In the genomic region with DNA sequence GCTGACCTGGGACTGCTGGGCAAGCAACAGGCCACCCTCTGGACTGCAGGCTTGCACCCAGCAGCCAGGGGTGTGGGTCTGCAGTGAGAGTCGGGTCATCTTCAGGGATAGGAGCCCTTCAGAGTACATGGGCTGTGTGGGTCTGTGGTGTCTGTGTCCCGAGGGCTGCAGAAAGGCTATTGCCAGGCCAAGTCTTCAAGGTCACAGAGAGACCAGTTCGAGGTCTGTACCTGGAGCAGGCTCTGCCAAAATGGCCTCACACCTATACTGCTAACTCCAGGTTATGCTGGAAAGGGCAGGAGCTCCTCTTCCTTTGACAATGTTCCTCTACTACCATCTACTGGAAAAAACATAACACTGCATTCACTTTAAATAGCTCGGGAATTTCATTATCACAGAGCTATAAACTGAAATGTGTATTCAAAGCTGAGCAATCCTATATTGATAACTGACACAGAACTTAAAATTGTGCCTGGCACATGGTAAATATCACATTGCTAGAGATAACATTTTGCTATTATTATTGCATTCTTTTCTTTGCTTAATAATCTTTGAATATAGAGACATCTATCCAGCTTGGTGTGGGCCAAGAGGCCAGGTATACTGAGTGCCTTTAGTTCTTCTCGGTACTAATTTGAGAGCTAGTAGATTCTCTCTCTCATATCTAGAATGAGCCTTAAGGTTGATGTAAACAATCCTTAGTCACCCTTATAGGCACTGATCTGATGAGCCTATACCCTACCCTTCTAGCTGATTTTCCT, we compare ENCODE assay signal across 9 cellular contexts. TPM values are rescaled to one million over a fixed set of nuclear protein-coding genes. Genes with fewer than 3 reads are reported as not detected.
DNase-seq lines count a peak whose midpoint lies in the region; ATAC-seq and TF ChIP-seq lines count a peak whose summit lies in the region.
"Had no signal": no experiment of that assay in that cellular context is flagged by ENCODE, and none has a peak within 500 bp of the region (broad histone marks: within the 10 kb centered on the region; RNA-seq: fewer than 3 reads in every experiment).

No MANE protein-coding gene starts in this region.

- no peaks in the 10 kb centered on the region for H3K27me3 ChIP-seq in tibial artery

- H3K9me3 Mint-ChIP-seq in activated naive CD4-positive, alpha-beta T cell treated with anti-CD3 and anti-CD28 coated beads, Interleukin-2, amount 50 U/mL, for 72 hours = no peaks in the 10 kb centered on the region

- intact Hi-C loops in tibial artery (cut with DNase I; ENCODE audit: low total_unique reads) = loop anchor here (10.0 kb wide), 1 partner anchor 408 kb away; no protein-coding TSS in a partner anchor

- no peak overlapping the region for H3K27ac Mint-ChIP-seq in activated naive CD4-positive, alpha-beta T cell treated with anti-CD3 and anti-CD28 coated beads, Interleukin-2, amount 50 U/mL, for 72 hours
- H3K27ac Mint-ChIP-seq: activated naive CD8-positive, alpha-beta T cell had no signal

- H3K4me3 ChIP-seq in astrocyte of the spinal cord (ENCODE audit: low read depth, low read length) = no peak overlapping the region
- no peak overlapping the region for H3K4me3 ChIP-seq in tibial artery

- no peak for DNase-seq in activated naive CD4-positive, alpha-beta T cell treated with anti-CD3 and anti-CD28 coated beads, Interleukin-2, amount 50 U/mL, for 72 hours (ENCODE audit: low spot score in 2 of 2)
- DNase-seq in activated naive CD4-positive, alpha-beta T cell (lab: John Stamatoyannopoulos, UW) = no peak
- DNase-seq in NCI-H2227 treated with DMSO at 0.1 percent for 48 hours (lab: John Stamatoyannopoulos, UW) = peak; percentile 70
- peak; percentile 42 for DNase-seq in astrocyte of the spinal cord (ENCODE audit: low read depth, low spot score)
- peak; percentile 63 for DNase-seq in islet precursor cell
- no peak for DNase-seq in tibial artery
- DNase-seq in T1000 (lab: John Stamatoyannopoulos, UW) = no peak

- no peaks in the 10 kb centered on the region for H3K4me1 ChIP-seq in tibial artery

- no peaks in the 10 kb centered on the region for H3K36me3 Mint-ChIP-seq in activated naive CD4-positive, alpha-beta T cell treated with anti-CD3 and anti-CD28 coated beads, Interleukin-2, amount 50 U/mL, for 72 hours
- H3K36me3 Mint-ChIP-seq: activated naive CD8-positive, alpha-beta T cell had no signal

- H3K27ac ChIP-seq in tibial artery = no peak overlapping the region

- ATAC-seq in activated naive CD4-positive, alpha-beta T cell treated with anti-CD3 and anti-CD28 coated beads, Interleukin-2, amount 50 U/mL, for 72 hours = peak; percentile 41 to 67
- ATAC-seq in HG02973 (IDR thresholded peaks at IDR 0.05; ENCODE audit: unreplicated experiment) = peak; percentile 67

- in situ Hi-C loops in astrocyte of the spinal cord (cut with HindIII; ENCODE audit: low sequenced_read_pairs) = no loop called here

- peak; percentile 75 for TF ChIP-seq CTCF in astrocyte of the spinal cord (IDR thresholded peaks at IDR 0.05; ENCODE audit: low read depth, low read length)
- TF ChIP-seq CTCF in tibial artery (IDR thresholded peaks at IDR 0.05) = peak; percentile 38 to 44

- no peaks in the 10 kb centered on the region for H3K9me3 ChIP-seq in tibial artery

- H3K36me3 ChIP-seq in tibial artery = no peaks in the 10 kb centered on the region

RNA-seq across cellular contexts. Expression of gene DNAH14, which starts 6.9 kb away (rescaled TPM):
- 1 to 10 TPM; 1.2 to 2.0 TPM for total RNA-seq in activated naive CD4-positive, alpha-beta T cell treated with anti-CD3 and anti-CD28 coated beads, Interleukin-2, amount 50 U/mL, for 72 hours

Comparison
In these comparisons a context has a peak if more than half of its experiments do, and no peak if none do; other contexts are left out.
1. DNase-seq: peak in NCI-H2227 treated with DMSO at 0.1 percent for 48 hours (single experiment), astrocyte of the spinal cord (single experiment) and islet precursor cell (single experiment); none in activated naive CD4-positive, alpha-beta T cell treated with anti-CD3 and anti-CD28 coated beads, Interleukin-2, amount 50 U/mL, for 72 hours (0 of 2), activated naive CD4-positive, alpha-beta T cell (0 of 4), tibial artery (0 of 2) and T1000 (single experiment).